In genomic region chr4:154618708-154619315, GRCh38 we compare ENCODE assay signal across 9 cellular contexts. TPM values are rescaled to one million over a fixed set of nuclear protein-coding genes. Genes with fewer than 3 reads are reported as not detected.
DNase-seq lines count a peak whose midpoint lies in the region; TF ChIP-seq lines count a peak whose summit lies in the region.
"Had no signal": no experiment of that assay in that cellular context is flagged by ENCODE, and none has a peak within 500 bp of the region (broad histone marks: within the 10 kb centered on the region; RNA-seq: fewer than 3 reads in every experiment).

No MANE protein-coding gene starts in this region.

- no peak overlapping the region for H2BK12ac ChIP-seq in H9 (ENCODE audit: insufficient read length, low read depth, low read length)

- no peak overlapping the region for H4K91ac ChIP-seq in H9 (ENCODE audit: insufficient read length, low read depth, low read length)

- no peak overlapping the region for H2BK20ac ChIP-seq in H9 (ENCODE audit: low read depth, low read length, poor library complexity, severe bottlenecking)

- no peak overlapping the region for H2BK120ac ChIP-seq in H9 (ENCODE audit: low read depth, low read length, poor library complexity, severe bottlenecking)

- H3K27ac Mint-ChIP-seq in H9, result no peak overlapping the region

- no peak overlapping the region for H3K4me3 Mint-ChIP-seq in H9

- no peaks in the 10 kb centered on the region for H4K20me1 ChIP-seq in H9 (ENCODE audit: control insufficient read depth, insufficient read depth, insufficient read length)

- H3K23me2 ChIP-seq in H9 (ENCODE audit: insufficient read length, low read depth, low read length, poor library complexity, severe bottlenecking), result no peaks in the 10 kb centered on the region

- no peak overlapping the region for H3K27ac ChIP-seq in H9 (ENCODE audit: insufficient read length, low read depth, low read length)

- H3K18ac ChIP-seq in H9 (ENCODE audit: insufficient read length, low read depth, low read length), result no peak overlapping the region

- no peaks in the 10 kb centered on the region for H3K27me3 ChIP-seq in H9 (ENCODE audit: insufficient read depth, low read length)

- H2BK5ac ChIP-seq in H9 (ENCODE audit: insufficient read length, low read length), result no peak overlapping the region

- H3K9me3 ChIP-seq in H9 (ENCODE audit: control insufficient read depth, low read depth, low read length), result no peaks in the 10 kb centered on the region

- H3K36me3 Mint-ChIP-seq in H9 (ENCODE audit: insufficient read depth in 1 of 3, low read depth in 3 of 3), result no peaks in the 10 kb centered on the region

- TF ChIP-seq CTCF in H9 (conservative IDR thresholded peaks at IDR 0.05) (peak; percentile 88), cardiac fibroblast (IDR thresholded peaks at IDR 0.05; ENCODE audit: low read depth, low read length) (peak; percentile 78)

- no peak overlapping the region for H3K56ac ChIP-seq in H9 (ENCODE audit: insufficient read length, low read depth, low read length)

- no CpG with 5 or more reads among the region's 4 CpGs for WGBS in H9 (ENCODE audit: extremely low coverage, insufficient read length, low lambda C conversion rate)

- DNase-seq in SHP77 (lab: John Stamatoyannopoulos, UW) (peak; percentile 11 to 22), SHP77 treated with DMSO at 0.1 percent for 48 hours (lab: John Stamatoyannopoulos, UW) (no peak), H9 (peak; percentile 66), LHCN-M2 (ENCODE audit: low read depth) (peak; percentile 38), UCSD-AML1 (lab: John Stamatoyannopoulos, UW; ENCODE audit: unreplicated experiment) (peak; percentile 22), cardiac fibroblast (ENCODE audit: low read depth in 2 of 2) (peak; percentile 61 to 75), left kidney (ENCODE audit: low read depth, low spot score) (peak; percentile 76)
- DNase-seq in stimulated activated CD8-positive, alpha-beta memory T cell treated with anti-CD3 and anti-CD28 coated beads, Interleukin-4, amount 100 ng/mL, for 24 hours (ENCODE audit: low read depth), result peak; percentile 30

- H3K23ac ChIP-seq in H9 (ENCODE audit: insufficient read length, low read depth, low read length), result no peak overlapping the region

- no peak overlapping the region for H4K8ac ChIP-seq in H9 (replicated peaks; ENCODE audit: insufficient read length, low read depth, low read length)

- H3K27me3 Mint-ChIP-seq in H9 (ENCODE audit: low read depth), result no peaks in the 10 kb centered on the region; the same call in 1 of the 2 replicates

- no peak overlapping the region for H3K4me2 ChIP-seq in H9 (ENCODE audit: insufficient read depth, insufficient read length, low read length)

- H3K4me3 ChIP-seq in cardiac fibroblast (replicated peaks in 1 of 2; ENCODE audit: low read depth in 2 of 2, low read length in 2 of 2), result no peak overlapping the region

- no peak overlapping the region for H3K4ac ChIP-seq in H9 (ENCODE audit: low read depth, low read length)

- H4K5ac ChIP-seq in H9 (ENCODE audit: insufficient read length, low read depth, low read length), result no peak overlapping the region

- no peak overlapping the region for H2AK5ac ChIP-seq in H9 (ENCODE audit: insufficient read length, low read length)

- H3K79me2 ChIP-seq in H9 (ENCODE audit: insufficient read depth, low read length), result no peaks in the 10 kb centered on the region

- H2BK15ac ChIP-seq in H9 (ENCODE audit: low read depth, low read length), result no peak overlapping the region

- peaks cover 4 to 9% of the 10 kb centered on the region in 2 experiments for H3K4me1 Mint-ChIP-seq in H9

- no peak overlapping the region for H2AFZ ChIP-seq in H9 (ENCODE audit: low read length)

- H3K9me3 Mint-ChIP-seq in H9, result no peaks in the 10 kb centered on the region

- no peaks in the 10 kb centered on the region for H3K79me1 ChIP-seq in H9 (ENCODE audit: insufficient read depth, low read depth, low read length, poor library complexity, severe bottlenecking)

- H3K14ac ChIP-seq in H9 (ENCODE audit: insufficient read depth, low read length), result no peak overlapping the region

- H3K4me1 ChIP-seq in H9 (ENCODE audit: insufficient read depth, low read length), result no peaks in the 10 kb centered on the region; the same call in 1 of the 2 replicates

- H3T11ph ChIP-seq in H9 (ENCODE audit: low read length), result no peak overlapping the region

- H3K9ac ChIP-seq in H9 (ENCODE audit: extremely low read depth, insufficient read length, low read length), result no peak overlapping the region

RNA-seq across cellular contexts. Expression of gene FGG, which starts 6.4 kb away (rescaled TPM):
- total RNA-seq in H9 (2021) (not detected in 2 replicates), LHCN-M2 (2014; rRNA removed) (not detected in 2 replicates)
- polyA plus RNA-seq in LHCN-M2 (2012), result not detected
- total RNA-seq: pulmonary artery endothelial cell had no signal

RNA-seq across cellular contexts. Expression of gene FGA, which starts 28.3 kb away (rescaled TPM):
- total RNA-seq in H9 (2021), result not detected in 2 replicates
- not detected in 2 replicates for total RNA-seq in LHCN-M2 (2014; rRNA removed)
- polyA plus RNA-seq in LHCN-M2 (2012), result not detected
- total RNA-seq: pulmonary artery endothelial cell had no signal

RNA-seq across cellular contexts. Expression of gene FGB, which starts 56.0 kb away (rescaled TPM):
- total RNA-seq in H9 (2021) (not detected in 2 replicates), LHCN-M2 (2014; rRNA removed) (not detected in 2 replicates)
- polyA plus RNA-seq in LHCN-M2 (2012), result not detected
- total RNA-seq: pulmonary artery endothelial cell had no signal
